ENCODE assay signal across 8 cellular contexts in the genomic region with DNA sequence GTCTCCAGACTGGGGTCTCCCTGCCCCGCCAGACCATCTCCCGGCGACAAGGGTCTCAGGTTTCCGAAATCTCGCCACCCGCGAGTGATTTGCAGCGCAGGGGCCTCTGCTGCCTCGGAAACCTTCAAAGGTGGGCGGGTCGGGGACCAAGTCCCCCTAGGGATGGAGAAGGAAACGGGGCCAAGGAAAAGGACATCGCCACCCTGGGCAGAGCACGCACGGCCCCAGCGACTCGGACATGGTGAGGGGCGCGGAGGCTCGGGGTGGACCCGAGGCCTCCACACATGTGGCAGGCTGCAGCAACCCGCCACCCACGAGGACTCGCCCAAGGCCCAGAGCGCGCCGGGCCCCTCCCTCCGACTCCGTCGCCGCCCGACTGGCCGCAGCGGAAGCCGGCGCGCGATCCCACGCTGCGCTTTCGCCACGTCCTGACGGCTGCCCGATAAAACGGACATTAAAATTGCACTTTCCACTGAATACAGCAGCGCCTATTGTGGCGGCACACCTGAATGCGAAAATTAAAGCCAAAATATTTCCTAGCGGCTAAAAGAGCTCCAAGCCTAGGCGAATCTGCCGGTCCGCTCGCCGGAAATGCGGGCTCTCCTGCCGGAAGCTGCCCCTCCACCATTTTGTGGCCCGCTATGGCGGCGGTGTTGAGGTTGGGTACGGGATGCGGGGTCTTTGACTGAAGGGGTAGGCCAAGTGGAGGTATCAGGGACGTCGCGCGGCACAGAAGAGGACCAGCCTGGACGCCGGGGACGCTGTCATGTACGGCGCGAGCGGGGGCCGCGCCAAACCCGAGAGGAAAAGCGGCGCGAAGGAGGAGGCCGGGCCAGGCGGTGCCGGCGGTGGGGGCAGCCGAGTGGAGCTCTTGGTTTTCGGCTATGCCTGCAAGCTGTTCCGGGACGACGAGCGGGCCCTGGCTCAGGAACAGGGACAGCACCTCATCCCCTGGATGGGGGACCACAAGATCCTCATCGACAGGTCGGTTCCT. TPM values are rescaled to one million over a fixed set of nuclear protein-coding genes. Genes with fewer than 3 reads are reported as not detected.
A peak's percentile ranks its signal among the peaks of the same experiment; 100 is the strongest.
DNase-seq lines count a peak whose midpoint lies in the region; ATAC-seq and TF ChIP-seq lines count a peak whose summit lies in the region.

Gene SFSWAP (plus strand): TSS at position 627 of the 994 bp plus-strand sequence. CDS start 140 bp downstream, at position 767.

- H3K4me1 ChIP-seq in OCI-LY1 (ENCODE audit: insufficient read depth, low read length, severe bottlenecking) = peaks cover 22% of the 10 kb centered on the region

- H3K4me3 ChIP-seq in HL-60 (replicated peaks; ENCODE audit: insufficient read depth, low read length) (peak within 1 kb of the TSS; percentile 99), OCI-LY1 (ENCODE audit: low read depth, low read length, poor library complexity, severe bottlenecking) (peak within 1 kb of the TSS; percentile 90), epithelial cell of esophagus (ENCODE audit: low read length) (peak within 1 kb of the TSS; percentile 91)

- peaks cover 6% of the 10 kb centered on the region; the same call in 1 of the 2 replicates for H3K9me3 ChIP-seq in OCI-LY1 (ENCODE audit: low read length)

- DNase-seq in COLO829 (ENCODE audit: low spot score) (peak; percentile 63), HL-60 (ENCODE audit: low read depth in 1 of 2, low spot score in 1 of 2) (peak; percentile 38 to 70), activated T-cell treated with anti-CD3 and anti-CD28 coated beads for 1 hour (ENCODE audit: low read depth) (peak; percentile 63), epithelial cell of esophagus (ENCODE audit: low read depth) (peak; percentile 76), mucosa of gallbladder (ENCODE audit: low spot score) (peak; percentile 64)
- DNase-seq in stimulated activated CD8-positive, alpha-beta memory T cell treated with anti-CD3 and anti-CD28 coated beads, Interleukin-4, amount 100 ng/mL, for 24 hours (ENCODE audit: low read depth) = peak; percentile 66

- peak; percentile 94 for ATAC-seq in GM19455 (IDR thresholded peaks at IDR 0.05; ENCODE audit: unreplicated experiment)

- H2AFZ ChIP-seq in OCI-LY1 (ENCODE audit: low read length) = no peak within 1 kb of the TSS

- no peaks in the 10 kb centered on the region for H3F3A ChIP-seq in OCI-LY1 (ENCODE audit: insufficient read depth, low read length)

- H3K9me2 ChIP-seq in OCI-LY1 (ENCODE audit: low read depth, low read length) = no peaks in the 10 kb centered on the region

- H3K9ac ChIP-seq in OCI-LY1 (ENCODE audit: low read length) = peak within 1 kb of the TSS; percentile 83

- H3K79me2 ChIP-seq in OCI-LY1 (ENCODE audit: insufficient read depth, low read length) = peaks cover 31% of the 10 kb centered on the region

- H3K27ac ChIP-seq in HL-60 (replicated peaks) (peak within 1 kb of the TSS; percentile 99), OCI-LY1 (ENCODE audit: low read depth, low read length, poor library complexity, severe bottlenecking) (peak within 1 kb of the TSS; percentile 60)

- H3K36me3 ChIP-seq in OCI-LY1 (ENCODE audit: insufficient read depth, low read length) = peaks cover 28% of the 10 kb centered on the region

- TF ChIP-seq CTCF in HL-60 (IDR thresholded peaks at IDR 0.05; ENCODE audit: insufficient read depth, low read length) (no peak), OCI-LY1 (IDR thresholded peaks at IDR 0.05; ENCODE audit: low read length) (no peak), epithelial cell of esophagus (IDR thresholded peaks at IDR 0.05; ENCODE audit: insufficient read depth, low read depth, low read length, missing control alignments) (no peak)

- H4K20me1 ChIP-seq in OCI-LY1 (ENCODE audit: insufficient read depth, low read length) = no peaks in the 10 kb centered on the region

- peak within 1 kb of the TSS; percentile 77 for H3K4me2 ChIP-seq in OCI-LY1 (ENCODE audit: low read length)

- H3K27me3 ChIP-seq in HL-60 (ENCODE audit: insufficient read depth, poor library complexity, severe bottlenecking) (no peaks in the 10 kb centered on the region), OCI-LY1 (ENCODE audit: insufficient read depth, low read length) (no peaks in the 10 kb centered on the region; the same call in 1 of the 2 replicates)

RNA-seq across cellular contexts. Expression of gene SFSWAP, which starts in this region (rescaled TPM):
- 40.4 TPM for total RNA-seq in mucosa of gallbladder

Comparison
In these comparisons a context has a peak if more than half of its experiments do, and no peak if none do; other contexts are left out.
1. Peak in every context shown above with its lines: DNase-seq, ATAC-seq, H3K4me3 ChIP-seq and H3K27ac ChIP-seq.